Comparison of ENCODE assay signal across 33 cellular contexts in the genomic region with DNA sequence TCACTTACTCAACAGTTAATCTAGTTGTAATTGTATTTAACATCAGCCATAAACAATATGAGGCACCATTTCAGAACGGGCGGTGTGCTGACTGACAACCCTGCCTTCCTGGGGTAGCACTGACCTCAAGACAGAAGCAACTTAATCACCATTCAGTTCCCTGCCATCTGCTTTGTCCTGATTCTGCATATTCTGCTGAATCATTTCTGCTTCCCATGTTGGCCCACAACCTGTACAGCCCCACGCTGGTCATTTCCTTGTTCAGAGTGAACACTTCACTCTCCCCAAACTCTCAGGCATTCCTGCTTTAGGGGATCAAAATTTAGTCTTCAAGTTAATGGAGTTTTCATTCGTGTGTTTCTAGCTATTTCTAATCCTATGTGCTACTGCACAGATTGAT.
DNase-seq lines count a peak whose midpoint lies in the region; ATAC-seq and TF ChIP-seq lines count a peak whose summit lies in the region.
"Had no signal": no experiment of that assay in that cellular context is flagged by ENCODE, and none has a peak within 500 bp of the region (broad histone marks: within the 10 kb centered on the region; RNA-seq: fewer than 3 reads in every experiment).

No MANE protein-coding gene starts in this region.

- no peak overlapping the region for H3K9ac ChIP-seq in mesenchymal stem cell (ENCODE audit: low read length)
- H3K9ac ChIP-seq: KMS-11 had no signal

- TF ChIP-seq CTCF in suprapubic skin (IDR thresholded peaks at IDR 0.05) = no peak

- DNase-seq in ACHN = peak; percentile 4
- DNase-seq in MV-4-11 (lab: John Stamatoyannopoulos, UW) = peak; percentile 13
- peak; percentile 60 for DNase-seq in cerebellar cortex (ENCODE audit: low spot score)
- DNase-seq in mesenchymal stem cell = no peak
- DNase-seq in COLO668 (lab: John Stamatoyannopoulos, UW; ENCODE audit: unreplicated experiment) = no peak
- DNase-seq in suprapubic skin (ENCODE audit: low spot score in 2 of 2) = no peak
- DNase-seq: activated CD4-positive, alpha-beta memory T cell treated with anti-CD3 and anti-CD28 coated beads for 36 hours; activated CD4-positive, CD25-positive, alpha-beta regulatory T cell treated with anti-CD3 and anti-CD28 coated beads, Interleukin-2, amount 50 U/mL, for 72 hours; activated CD8-positive, alpha-beta memory T cell treated with anti-CD3 and anti-CD28 coated beads, Interleukin-2, amount 50 U/mL, for 4 hours; CD8-positive, alpha-beta memory T cell; cortex of kidney; esophagus squamous epithelium; GF-D8; H9; hypothalamus; immature natural killer cell; naive B cell; NCI-H1092; NCI-H187; NCI-H2171 treated with DMSO at 0.1 percent for 48 hours; NCI-H510A treated with DMSO at 0.1 percent for 48 hours; nucleus accumbens; psoas muscle; sigmoid colon; SJCRH30; stimulated activated CD4-positive, alpha-beta T cell treated with anti-CD3 and anti-CD28 coated beads, Interleukin-15, amount 100 ng/mL, for 24 hours had no signal

- no peaks in the 10 kb centered on the region for H3K27me3 ChIP-seq in mesenchymal stem cell (ENCODE audit: control insufficient read depth in 1 of 2, insufficient read depth in 1 of 2, low read length in 2 of 2)
- H3K27me3 ChIP-seq in suprapubic skin = no peaks in the 10 kb centered on the region
- H3K27me3 ChIP-seq: esophagus squamous epithelium, gastroesophageal sphincter, sigmoid colon, SJCRH30 had no signal

- no peak overlapping the region for H2AFZ ChIP-seq in mesenchymal stem cell (ENCODE audit: low read depth, low read length)

- ATAC-seq in HG02798 (IDR thresholded peaks at IDR 0.05; ENCODE audit: poor library complexity, unreplicated experiment) = no peak
- no peak for ATAC-seq in GM21619 (IDR thresholded peaks at IDR 0.05; ENCODE audit: unreplicated experiment)
- ATAC-seq: activated naive CD4-positive, alpha-beta T cell treated with anti-CD3 and anti-CD28 coated beads, Interleukin-2, amount 50 U/mL, for 72 hours; gastroesophageal sphincter; left lobe of liver; Panc1; psoas muscle had no signal

- no peak overlapping the region for H2BK12ac ChIP-seq in mesenchymal stem cell (ENCODE audit: low read length in 2 of 2)

- in situ Hi-C loops in ACHN (cut with HindIII; ENCODE audit: low pct_ligation_motif_present, low pct_unique_long_range_greater_than_20kb, low sequenced_read_pairs) = no loop called here

- WGBS in mesenchymal stem cell = 79% methylated on average over 4 of the region's 4 CpGs
- WGBS in suprapubic skin = 81% methylated on average over 4 of the region's 4 CpGs

- no peak overlapping the region for H3K23ac ChIP-seq in mesenchymal stem cell (ENCODE audit: low read length in 2 of 2)

- H3K4me3 ChIP-seq in mesenchymal stem cell (ENCODE audit: insufficient read depth in 1 of 2, low read depth in 1 of 2, low read length in 2 of 2) = no peak overlapping the region
- H3K4me3 ChIP-seq in suprapubic skin = no peak overlapping the region
- H3K4me3 ChIP-seq: esophagus squamous epithelium, gastroesophageal sphincter, psoas muscle, sigmoid colon, SJCRH30 had no signal

- H3K36me3 ChIP-seq in mesenchymal stem cell (ENCODE audit: control insufficient read depth in 1 of 2, insufficient read depth in 2 of 2, low read depth in 1 of 2, low read length in 2 of 2) (no peaks in the 10 kb centered on the region), suprapubic skin (no peaks in the 10 kb centered on the region)
- H3K36me3 ChIP-seq: esophagus squamous epithelium, gastroesophageal sphincter, sigmoid colon, SJCRH30 had no signal

- no peak overlapping the region for H3K4ac ChIP-seq in mesenchymal stem cell (ENCODE audit: low read depth in 1 of 2, low read length in 2 of 2)

- H3K9me3 ChIP-seq in mesenchymal stem cell (ENCODE audit: control insufficient read depth, low read length) (no peaks in the 10 kb centered on the region), suprapubic skin (no peaks in the 10 kb centered on the region)
- H3K9me3 ChIP-seq: esophagus squamous epithelium, gastroesophageal sphincter, psoas muscle, sigmoid colon, SJCRH30 had no signal

- no peak overlapping the region for H2BK120ac ChIP-seq in mesenchymal stem cell (ENCODE audit: low read depth, low read length)

- no peak overlapping the region for H4K91ac ChIP-seq in mesenchymal stem cell (ENCODE audit: low read length)

- no peak overlapping the region for H4K8ac ChIP-seq in mesenchymal stem cell (ENCODE audit: low read length)

- peak overlapping the region; percentile 66 for H3K27ac ChIP-seq in mesenchymal stem cell (ENCODE audit: low read length, poor library complexity, severe bottlenecking)
- no peak overlapping the region for H3K27ac ChIP-seq in suprapubic skin
- H3K27ac ChIP-seq: esophagus squamous epithelium, gastroesophageal sphincter, KMS-11, psoas muscle, sigmoid colon, SJCRH30 had no signal

- TF ChIP-seq EP300 in suprapubic skin (IDR thresholded peaks at IDR 0.05) = no peak

- TF ChIP-seq POLR2A in suprapubic skin (IDR thresholded peaks at IDR 0.05) = no peak

- H3K4me1 ChIP-seq in mesenchymal stem cell (ENCODE audit: control insufficient read depth, insufficient read depth, low read depth, low read length) (peaks cover 3% of the 10 kb centered on the region), suprapubic skin (no peaks in the 10 kb centered on the region)
- H3K4me1 ChIP-seq: esophagus squamous epithelium, gastroesophageal sphincter, psoas muscle, sigmoid colon, SJCRH30 had no signal

- no peaks in the 10 kb centered on the region for H3K79me1 ChIP-seq in mesenchymal stem cell (replicated peaks; ENCODE audit: low read length, poor library complexity, severe bottlenecking)

- H2BK15ac ChIP-seq in mesenchymal stem cell (ENCODE audit: low read depth, poor library complexity, severe bottlenecking) = no peak overlapping the region

- peak overlapping the region; percentile 5 for H2BK5ac ChIP-seq in mesenchymal stem cell (ENCODE audit: low read depth, low read length, poor library complexity, severe bottlenecking)

- no peak overlapping the region for H2AK5ac ChIP-seq in mesenchymal stem cell (ENCODE audit: low read length, severe bottlenecking)

- no peak overlapping the region for H3K14ac ChIP-seq in mesenchymal stem cell (ENCODE audit: low read length in 2 of 2)

- no peak overlapping the region for H3K4me2 ChIP-seq in mesenchymal stem cell (ENCODE audit: low read length, poor library complexity, severe bottlenecking)
- H3K4me2 ChIP-seq: KMS-11 had no signal

- H3K18ac ChIP-seq in mesenchymal stem cell (ENCODE audit: low read depth in 1 of 2, low read length in 2 of 2) = no peak overlapping the region

Comparison
In these comparisons a context has a peak if more than half of its experiments do, and no peak if none do; other contexts are left out.
1. DNase-seq: peak in ACHN (single experiment), MV-4-11 (single experiment) and cerebellar cortex (single experiment); none in mesenchymal stem cell (single experiment), COLO668 (single experiment) and suprapubic skin (0 of 2).